ENCODE assay signal across 35 cellular contexts in genomic region chr1:157405662-157406061, GRCh38.
"Had no signal": no experiment of that assay in that cellular context is flagged by ENCODE, and none has a peak within 500 bp of the region (broad histone marks: within the 10 kb centered on the region; RNA-seq: fewer than 3 reads in every experiment).

No MANE protein-coding gene starts in this region.

- H3K9me3 Mint-ChIP-seq: activated B cell treated with CpG ODN at 0.5 μM for 24 hours; activated CD4-positive, alpha-beta memory T cell treated with anti-CD3 and anti-CD28 coated beads for 36 hours; activated CD4-positive, alpha-beta T cell treated with anti-CD3 and anti-CD28 coated beads, Interleukin-2, amount 10 ng/mL, durations not matched to agents 24 days and 14 days; activated CD8-positive, alpha-beta T cell treated with anti-CD3 and anti-CD28 coated beads for 36 hours; activated naive CD4-positive, alpha-beta T cell treated with anti-CD3 and anti-CD28 coated beads for 36 hours; activated naive CD4-positive, alpha-beta T cell treated with anti-CD3 and anti-CD28 coated beads, Interleukin-2, amount 50 U/mL, for 72 hours; activated naive CD8-positive, alpha-beta T cell treated with anti-CD3 and anti-CD28 coated beads for 36 hours; activated T-cell treated with anti-CD3 and anti-CD28 coated beads, Interleukin-2, amount 50 U/mL, for 4 hours; activated T-cell treated with anti-CD3 and anti-CD28 coated beads, Interleukin-2, amount 50 U/mL, for 72 hours; activated T-helper 1 cell treated with anti-CD3 and anti-CD28 coated beads, Interleukin-12 subunit alpha, Interleukin-12 subunit beta, Interleukin-2, Interleukin-4 antibody, amounts not matched to agents 30 ng/mL and 10 ng/mL and 1 ng/mL, durations not matched to agents 14 hours and 24 hours and 36 hours; activated T-helper 17 cell treated with anti-CD3 and anti-CD28 coated beads, Interleukin-2, amount 50 U/mL, for 72 hours; T-helper 1 cell treated with Interleukin-12 subunit alpha and Interleukin-12 subunit beta and Interleukin-4 antibody, amounts not matched to agents 30 μg/mL and 1 μg/mL, for 36 hours; T-helper 2 cell treated with Interferon-gamma antibody and Interleukin-4, amounts not matched to agents 5 μg/mL and 100 μg/mL, for 36 hours had no signal

- H3K27ac Mint-ChIP-seq: activated B cell treated with CpG ODN at 0.5 μM for 24 hours; activated CD4-positive, alpha-beta memory T cell treated with anti-CD3 and anti-CD28 coated beads for 36 hours; activated CD4-positive, alpha-beta T cell treated with anti-CD3 and anti-CD28 coated beads, Interleukin-2, amount 10 ng/mL, durations not matched to agents 24 days and 14 days; activated CD8-positive, alpha-beta T cell treated with anti-CD3 and anti-CD28 coated beads for 36 hours; activated naive CD4-positive, alpha-beta T cell treated with anti-CD3 and anti-CD28 coated beads for 36 hours; activated naive CD4-positive, alpha-beta T cell treated with anti-CD3 and anti-CD28 coated beads, Interleukin-2, amount 50 U/mL, for 72 hours; activated naive CD8-positive, alpha-beta T cell treated with anti-CD3 and anti-CD28 coated beads for 36 hours; activated T-cell treated with anti-CD3 and anti-CD28 coated beads, Interleukin-2, amount 50 U/mL, for 72 hours; activated T-helper 1 cell treated with anti-CD3 and anti-CD28 coated beads, Interleukin-12 subunit alpha, Interleukin-12 subunit beta, Interleukin-2, Interleukin-4 antibody, amounts not matched to agents 30 ng/mL and 10 ng/mL and 1 ng/mL, durations not matched to agents 14 hours and 24 hours and 36 hours; activated T-helper 17 cell treated with anti-CD3 and anti-CD28 coated beads, Interleukin-2, amount 50 U/mL, for 72 hours; T-helper 1 cell treated with Interleukin-12 subunit alpha and Interleukin-12 subunit beta and Interleukin-4 antibody, amounts not matched to agents 30 μg/mL and 1 μg/mL, for 36 hours; T-helper 2 cell treated with Interferon-gamma antibody and Interleukin-4, amounts not matched to agents 5 μg/mL and 100 μg/mL, for 36 hours had no signal

- DNase-seq: activated B cell treated with CpG ODN at 0.5 μM for 24 hours; activated CD4-positive, alpha-beta memory T cell treated with anti-CD3 and anti-CD28 coated beads for 36 hours; activated CD4-positive, alpha-beta T cell treated with anti-CD3 and anti-CD28 coated beads for 4 hours; activated CD4-positive, alpha-beta T cell treated with anti-CD3 and anti-CD28 coated beads, Interleukin-2, amount 10 ng/mL, durations not matched to agents 24 days and 14 days; activated CD4-positive, alpha-beta T cell treated with anti-CD3 and anti-CD28 coated beads, Interleukin-2, amount 50 U/mL, for 1 hour; activated CD4-positive, alpha-beta T cell treated with anti-CD3 and anti-CD28 coated beads, Interleukin-2, amount 50 U/mL, for 4 hours; activated CD4-positive, CD25-positive, alpha-beta regulatory T cell treated with anti-CD3 and anti-CD28 coated beads, Interleukin-2, amount 50 U/mL, for 72 hours; activated CD8-positive, alpha-beta memory T cell treated with anti-CD3 and anti-CD28 coated beads, Interleukin-2, amount 50 U/mL, for 4 hours; activated CD8-positive, alpha-beta T cell treated with anti-CD3 and anti-CD28 coated beads for 36 hours; activated effector memory CD4-positive, alpha-beta T cell treated with anti-CD3 and anti-CD28 coated beads, Interleukin-2, amount 50 U/mL, for 16 hours; activated gamma-delta T cell treated with Interleukin-2 at 50 U/mL for 16 hours; activated naive CD4-positive, alpha-beta T cell; activated naive CD4-positive, alpha-beta T cell treated with anti-CD3 and anti-CD28 coated beads for 36 hours; activated naive CD4-positive, alpha-beta T cell treated with anti-CD3 and anti-CD28 coated beads, Interleukin-2, amount 50 U/mL, for 16 hours; activated naive CD8-positive, alpha-beta T cell treated with anti-CD3 and anti-CD28 coated beads for 36 hours; activated T-cell treated with anti-CD3 and anti-CD28 coated beads for 4 hours; activated T-cell treated with anti-CD3 and anti-CD28 coated beads, Interleukin-2, amount 50 U/mL, for 1 hour; activated T-cell treated with anti-CD3 and anti-CD28 coated beads, Interleukin-2, amount 50 U/mL, for 4 hours; activated T-cell treated with anti-CD3 and anti-CD28 coated beads, Interleukin-2, amount 50 U/mL, for 72 hours; adrenal gland; amniotic stem cell; aorta; body of pancreas; brain microvascular endothelial cell; central memory CD4-positive, alpha-beta T cell; T-helper 1 cell; T-helper 2 cell; T-helper 9 cell had no signal

- H3K4me1 Mint-ChIP-seq: activated CD4-positive, alpha-beta T cell treated with anti-CD3 and anti-CD28 coated beads, Interleukin-2, amount 10 ng/mL, durations not matched to agents 24 days and 14 days; activated T-helper 17 cell treated with anti-CD3 and anti-CD28 coated beads, Interleukin-2, amount 50 U/mL, for 72 hours had no signal

- H3K9me3 ChIP-seq: adrenal gland, body of pancreas, breast epithelium had no signal

- H3K27me3 ChIP-seq: adrenal gland, body of pancreas, brain microvascular endothelial cell, breast epithelium had no signal

- ATAC-seq: activated CD8-positive, alpha-beta T cell treated with anti-CD3 and anti-CD28 coated beads for 36 hours; activated naive CD4-positive, alpha-beta T cell treated with anti-CD3 and anti-CD28 coated beads, Interleukin-2, amount 50 U/mL, for 72 hours; activated T-cell treated with anti-CD3 and anti-CD28 coated beads, Interleukin-2, amount 50 U/mL, for 4 hours; activated T-cell treated with anti-CD3 and anti-CD28 coated beads, Interleukin-2, amount 50 U/mL, for 72 hours; activated T-helper 17 cell treated with anti-CD3 and anti-CD28 coated beads, Interleukin-2, amount 50 U/mL, for 72 hours; body of pancreas had no signal

- H3K36me3 ChIP-seq: adrenal gland, brain microvascular endothelial cell, breast epithelium had no signal

- H3K36me3 Mint-ChIP-seq: activated CD4-positive, alpha-beta memory T cell treated with anti-CD3 and anti-CD28 coated beads for 36 hours; activated naive CD4-positive, alpha-beta T cell treated with anti-CD3 and anti-CD28 coated beads, Interleukin-2, amount 50 U/mL, for 72 hours; activated naive CD8-positive, alpha-beta T cell treated with anti-CD3 and anti-CD28 coated beads for 36 hours had no signal

- H3K4me3 Mint-ChIP-seq: activated B cell treated with CpG ODN at 0.5 μM for 24 hours; activated CD4-positive, alpha-beta memory T cell treated with anti-CD3 and anti-CD28 coated beads for 36 hours; activated CD4-positive, alpha-beta T cell treated with anti-CD3 and anti-CD28 coated beads, Interleukin-2, amount 10 ng/mL, durations not matched to agents 24 days and 14 days; activated CD8-positive, alpha-beta T cell treated with anti-CD3 and anti-CD28 coated beads for 36 hours; activated naive CD4-positive, alpha-beta T cell treated with anti-CD3 and anti-CD28 coated beads for 36 hours; activated naive CD8-positive, alpha-beta T cell treated with anti-CD3 and anti-CD28 coated beads for 36 hours; activated T-cell treated with anti-CD3 and anti-CD28 coated beads, Interleukin-2, amount 50 U/mL, for 4 hours; activated T-cell treated with anti-CD3 and anti-CD28 coated beads, Interleukin-2, amount 50 U/mL, for 72 hours; activated T-helper 1 cell treated with anti-CD3 and anti-CD28 coated beads, Interleukin-12 subunit alpha, Interleukin-12 subunit beta, Interleukin-2, Interleukin-4 antibody, amounts not matched to agents 30 ng/mL and 10 ng/mL and 1 ng/mL, durations not matched to agents 14 hours and 24 hours and 36 hours; activated T-helper 17 cell treated with anti-CD3 and anti-CD28 coated beads, Interleukin-2, amount 50 U/mL, for 72 hours; T-helper 1 cell treated with Interleukin-12 subunit alpha and Interleukin-12 subunit beta and Interleukin-4 antibody, amounts not matched to agents 30 μg/mL and 1 μg/mL, for 36 hours; T-helper 2 cell treated with Interferon-gamma antibody and Interleukin-4, amounts not matched to agents 5 μg/mL and 100 μg/mL, for 36 hours had no signal

- H3K4me3 ChIP-seq: adrenal gland, body of pancreas, breast epithelium had no signal

- H3K4me1 ChIP-seq: adrenal gland, body of pancreas, breast epithelium had no signal

- H3K27ac ChIP-seq: adrenal gland, body of pancreas, brain microvascular endothelial cell, breast epithelium, VCaP had no signal
